13 cellular contexts compared by ENCODE assay signal in the genomic region with DNA sequence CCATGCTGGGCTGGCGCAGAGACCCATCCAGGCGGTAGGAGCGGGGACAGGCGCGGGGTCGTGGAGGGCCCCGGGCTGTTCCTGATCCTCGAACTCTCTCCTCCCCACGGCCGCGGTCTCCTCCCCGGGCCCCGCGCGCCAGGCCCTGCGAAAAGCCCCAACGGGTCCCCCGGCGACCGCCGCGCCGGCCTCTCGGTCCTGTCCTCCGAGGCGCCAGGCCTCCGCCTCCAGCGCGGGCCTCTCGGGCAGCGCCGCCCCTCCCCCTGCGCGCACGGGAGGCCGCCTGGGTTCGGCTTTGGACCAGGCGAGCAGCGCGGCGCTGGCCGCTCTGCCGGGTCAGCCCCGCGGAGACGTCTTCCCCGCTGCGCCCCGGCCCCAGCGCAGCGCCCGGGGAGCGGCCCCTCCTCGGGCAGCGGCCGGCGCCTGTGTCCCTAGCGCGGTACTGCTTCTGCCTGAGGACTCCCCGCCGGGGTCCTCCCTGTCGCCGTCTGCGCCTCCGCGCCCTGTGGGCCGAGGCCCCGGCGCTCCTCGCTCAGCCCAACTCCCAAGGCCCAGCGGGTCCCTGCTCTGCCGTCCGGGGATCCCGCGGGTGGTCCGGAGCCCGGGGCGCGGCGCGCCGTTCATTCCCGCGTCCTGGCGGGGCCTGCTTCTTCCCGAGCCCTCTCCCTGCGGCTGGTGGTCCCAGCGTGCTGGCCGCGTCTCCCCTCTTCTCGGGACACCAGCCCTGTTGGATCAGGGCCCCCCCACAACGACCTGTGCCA. TPM values are rescaled to one million over a fixed set of nuclear protein-coding genes. Genes with fewer than 3 reads are reported as not detected.
DNase-seq lines count a peak whose midpoint lies in the region; ATAC-seq and TF ChIP-seq lines count a peak whose summit lies in the region.
"Had no signal": no experiment of that assay in that cellular context is flagged by ENCODE, and none has a peak within 500 bp of the region (broad histone marks: within the 10 kb centered on the region; RNA-seq: fewer than 3 reads in every experiment).

No MANE protein-coding gene starts in this region.

- H3K27ac ChIP-seq in ectodermal cell (ENCODE audit: insufficient read depth, low read depth, low read length, poor library complexity, severe bottlenecking) (no peak overlapping the region), iPS-20b (ENCODE audit: low read length) (no peak overlapping the region), psoas muscle (no peak overlapping the region)
- H3K27ac ChIP-seq: tibial artery had no signal

- TF ChIP-seq CTCF in psoas muscle (IDR thresholded peaks at IDR 0.05): no peak
- no peak for TF ChIP-seq CTCF in activated CD8-positive, alpha-beta T cell treated with anti-CD3 and anti-CD28 coated beads for 36 hours (IDR thresholded peaks at IDR 0.05)

- POLR2A ChIA-PET in activated CD8-positive, alpha-beta T cell treated with anti-CD3 and anti-CD28 coated beads for 36 hours (lab: Charles Lee): no interaction called here

- H3K4me3 Mint-ChIP-seq in activated CD8-positive, alpha-beta T cell treated with anti-CD3 and anti-CD28 coated beads for 36 hours: no peak overlapping the region
- H3K4me3 Mint-ChIP-seq: activated CD4-positive, alpha-beta T cell treated with anti-CD3 and anti-CD28 coated beads for 36 hours had no signal

- intact Hi-C loops in psoas muscle (cut with DNase I): no loop called here
- intact Hi-C loops in activated CD8-positive, alpha-beta T cell treated with anti-CD3 and anti-CD28 coated beads for 36 hours (cut with micrococcal nuclease): no loop called here

- H3K27me3 ChIP-seq in ectodermal cell (ENCODE audit: control insufficient read depth, insufficient read depth, low read length, poor library complexity, severe bottlenecking) (peaks cover 40% of the 10 kb centered on the region), iPS-20b (ENCODE audit: insufficient read depth, low read length) (peaks cover 38% of the 10 kb centered on the region), psoas muscle (ENCODE audit: insufficient read depth in 3 of 3, low read length in 2 of 3) (peaks cover 0 to 60% (median 15%) of the 10 kb centered on the region in 3 donors)

- H3K4me1 Mint-ChIP-seq in activated CD8-positive, alpha-beta T cell treated with anti-CD3 and anti-CD28 coated beads for 36 hours (ENCODE audit: low read depth): no peaks in the 10 kb centered on the region
- H3K4me1 Mint-ChIP-seq: activated CD4-positive, alpha-beta T cell treated with anti-CD3 and anti-CD28 coated beads for 36 hours had no signal

- DNase-seq in ELF-1 (ENCODE audit: low read depth, low spot score): peak; percentile 59
- no peak for DNase-seq in psoas muscle
- DNase-seq in activated CD8-positive, alpha-beta T cell treated with anti-CD3 and anti-CD28 coated beads for 36 hours: no peak
- no peak for DNase-seq in RPMI8226
- DNase-seq: activated CD4-positive, alpha-beta T cell treated with anti-CD3 and anti-CD28 coated beads for 36 hours; MV-4-11; NCI-H2227 treated with DMSO at 0.1 percent for 48 hours; T-helper 1 cell; tibial artery had no signal

- ATAC-seq in psoas muscle (peak in 3 of 4 donors; percentile 33 to 66 (median 43)), HG02852 (IDR thresholded peaks at IDR 0.05; ENCODE audit: unreplicated experiment) (no peak), GM19467 (IDR thresholded peaks at IDR 0.05; ENCODE audit: unreplicated experiment) (no peak)
- no peak for ATAC-seq in activated CD8-positive, alpha-beta T cell treated with anti-CD3 and anti-CD28 coated beads for 36 hours
- ATAC-seq: activated CD4-positive, alpha-beta T cell treated with anti-CD3 and anti-CD28 coated beads for 36 hours had no signal

- no peaks in the 10 kb centered on the region for H3K9me3 Mint-ChIP-seq in activated CD8-positive, alpha-beta T cell treated with anti-CD3 and anti-CD28 coated beads for 36 hours

- H3K4me1 ChIP-seq in ectodermal cell (ENCODE audit: control insufficient read depth, insufficient read depth, low read length): no peaks in the 10 kb centered on the region
- H3K4me1 ChIP-seq in iPS-20b (ENCODE audit: insufficient read depth, low read length): no peaks in the 10 kb centered on the region
- no peaks in the 10 kb centered on the region for H3K4me1 ChIP-seq in psoas muscle

- peak overlapping the region; percentile 69; the same call in 1 of the 2 replicates for H3K9ac ChIP-seq in iPS-20b (ENCODE audit: low read depth, low read length)

- H3K27ac Mint-ChIP-seq in activated CD8-positive, alpha-beta T cell treated with anti-CD3 and anti-CD28 coated beads for 36 hours: no peak overlapping the region
- H3K27ac Mint-ChIP-seq: activated CD4-positive, alpha-beta T cell treated with anti-CD3 and anti-CD28 coated beads for 36 hours had no signal

- H3K36me3 Mint-ChIP-seq in activated CD8-positive, alpha-beta T cell treated with anti-CD3 and anti-CD28 coated beads for 36 hours (ENCODE audit: low read depth): no peaks in the 10 kb centered on the region

- H3K9me3 ChIP-seq in ectodermal cell (ENCODE audit: control insufficient read depth, low read length): no peaks in the 10 kb centered on the region
- H3K9me3 ChIP-seq in iPS-20b (ENCODE audit: insufficient read depth, low read depth, low read length): peaks cover 11% of the 10 kb centered on the region; the same call in 1 of the 2 replicates
- no peaks in the 10 kb centered on the region for H3K9me3 ChIP-seq in psoas muscle

- CTCF ChIA-PET in activated CD8-positive, alpha-beta T cell treated with anti-CD3 and anti-CD28 coated beads for 36 hours (lab: Charles Lee): no interaction called here

- WGBS in ectodermal cell, 2 experiments: 2 to 3% methylated on average over 92 of the region's 92 CpGs
- WGBS in psoas muscle, 3 donors: 3 to 8% (median 3%) methylated on average over 49 to 92 of the region's 92 CpGs

- H3K36me3 ChIP-seq in ectodermal cell (ENCODE audit: control insufficient read depth, insufficient read depth, low read length) (peaks cover 2% of the 10 kb centered on the region), iPS-20b (ENCODE audit: insufficient read depth, low read depth, low read length) (no peaks in the 10 kb centered on the region), psoas muscle (ENCODE audit: insufficient read depth in 1 of 2, low read depth in 1 of 2) (no peaks in the 10 kb centered on the region)
- H3K36me3 ChIP-seq: tibial artery had no signal

- peaks cover 39% of the 10 kb centered on the region for H3K27me3 Mint-ChIP-seq in activated CD8-positive, alpha-beta T cell treated with anti-CD3 and anti-CD28 coated beads for 36 hours

- H3K4me3 ChIP-seq in ectodermal cell (ENCODE audit: insufficient read depth, low read depth, low read length) (peak overlapping the region; percentile 36), iPS-20b (ENCODE audit: low read length) (peak overlapping the region; percentile 68), psoas muscle (peak overlapping the region; percentile 34)

RNA-seq across cellular contexts. Expression of gene COL23A1, which starts 13.4 kb away (rescaled TPM):
- polyA plus RNA-seq in ectodermal cell (2013, experiment 1 of 4): 5.8 TPM
- 5.0 TPM for polyA plus RNA-seq in ectodermal cell (2013, experiment 2 of 4)
- polyA plus RNA-seq in ectodermal cell (2013, experiment 3 of 4): 4.4 TPM
- polyA plus RNA-seq in ectodermal cell (2013, experiment 4 of 4): 5.3 TPM
- 1 to 10 TPM in 3 of 4 donors, under 1 TPM in 1; 0.66 to 3.0 (median 1.4) TPM for total RNA-seq in psoas muscle
- 1 to 10 TPM in 1 of 3 donors, under 1 TPM in 2; 0.69 to 1.5 (median 0.76) TPM for polyA plus RNA-seq in psoas muscle
- under 1 TPM in 1 of 2 experiments, not detected in 1; 0.11 TPM for total RNA-seq in activated CD8-positive, alpha-beta T cell treated with anti-CD3 and anti-CD28 coated beads for 36 hours
- total RNA-seq: activated CD4-positive, alpha-beta T cell treated with anti-CD3 and anti-CD28 coated beads for 36 hours had no signal

RNA-seq across cellular contexts. Expression of gene CLK4, which starts 50.1 kb away (rescaled TPM):
- 22.7 TPM for polyA plus RNA-seq in ectodermal cell (2013, experiment 1 of 4)
- polyA plus RNA-seq in ectodermal cell (2013, experiment 2 of 4): 18.0 TPM
- 16.1 TPM for polyA plus RNA-seq in ectodermal cell (2013, experiment 3 of 4)
- polyA plus RNA-seq in ectodermal cell (2013, experiment 4 of 4): 19.9 TPM
- total RNA-seq in psoas muscle: 10 to 100 TPM; 15.1 to 31.5 (median 17.8) TPM
- 10 to 100 TPM in 2 of 3 donors, 1 to 10 TPM in 1; 4.9 to 13.8 (median 13.7) TPM for polyA plus RNA-seq in psoas muscle
- total RNA-seq in activated CD8-positive, alpha-beta T cell treated with anti-CD3 and anti-CD28 coated beads for 36 hours: 10 to 100 TPM; 21.1 to 24.2 TPM

Comparison
In these comparisons a context has a peak if more than half of its experiments do, and no peak if none do; other contexts are left out.
1. ATAC-seq: peak in psoas muscle (3 of 4); none in activated CD8-positive, alpha-beta T cell treated with anti-CD3 and anti-CD28 coated beads for 36 hours (single experiment), HG02852 (single experiment) and GM19467 (single experiment).
2. Peak in every context shown above with its lines, with median percentiles within 50 percentile points of each other: H3K4me3 ChIP-seq.